11 cellular contexts compared by ENCODE assay signal in genomic region chr12:13103391-13104033, GRCh38. TPM values are rescaled to one million over a fixed set of nuclear protein-coding genes. Genes with fewer than 3 reads are reported as not detected.
DNase-seq lines count a peak whose midpoint lies in the region; ATAC-seq and TF ChIP-seq lines count a peak whose summit lies in the region.
"Had no signal": no experiment of that assay in that cellular context is flagged by ENCODE, and none has a peak within 500 bp of the region (broad histone marks: within the 10 kb centered on the region; RNA-seq: fewer than 3 reads in every experiment).

Gene GSG1 (minus strand): TSS chr12:13103667. CDS start chr12:13103512, 155 bp downstream.

- no peaks in the 10 kb centered on the region for H3K9me3 ChIP-seq in AG04450 (ENCODE audit: control insufficient read depth, insufficient read depth, low read length)
- no peaks in the 10 kb centered on the region for H3K9me3 ChIP-seq in HEK293 (ENCODE audit: control insufficient read depth, insufficient read depth, low read depth, low read length)
- H3K9me3 ChIP-seq in neuronal stem cell (replicated peaks in 1 of 2; ENCODE audit: control insufficient read depth in 2 of 2, insufficient read depth in 1 of 2, low read depth in 1 of 2, low read length in 2 of 2), result peaks cover 2 to 8% of the 10 kb centered on the region in 2 donors

- H3K18ac ChIP-seq in neuronal stem cell (ENCODE audit: low read length), result no peak within 1 kb of the TSS

- no peak within 1 kb of the TSS for H2BK120ac ChIP-seq in neuronal stem cell (ENCODE audit: low read depth, low read length)

- H3K4me3 ChIP-seq in AG04450 (ENCODE audit: low read depth, low read length) (no peak within 1 kb of the TSS), HEK293 (ENCODE audit: low read depth, low read length) (no peak within 1 kb of the TSS), neuronal stem cell (ENCODE audit: low read length in 2 of 2) (no peak within 1 kb of the TSS)

- POLR2A ChIA-PET in AG04450 (lab: Yijun Ruan, JAX) (interaction anchor here (5.7 kb wide), 1 partner anchor 93 kb away, joined by 44 read pairs; the partner anchor contains the start of gene EMP1), HEK293 (lab: Yijun Ruan, JAX) (no interaction called here)

- H2BK5ac ChIP-seq in neuronal stem cell (ENCODE audit: low read length), result no peak within 1 kb of the TSS

- peaks cover 33% of the 10 kb centered on the region for H3K4me1 ChIP-seq in HEK293 (ENCODE audit: control insufficient read depth, insufficient read depth, low read length)
- peaks cover 24 to 30% of the 10 kb centered on the region in 2 donors for H3K4me1 ChIP-seq in neuronal stem cell (ENCODE audit: control insufficient read depth in 2 of 2, insufficient read depth in 1 of 2, low read depth in 1 of 2, low read length in 2 of 2)

- no peak within 1 kb of the TSS for H4K8ac ChIP-seq in neuronal stem cell (ENCODE audit: low read depth, low read length)

- DNase-seq in AG04450 (ENCODE audit: low read depth, low spot score) (no peak), neuronal stem cell (ENCODE audit: low spot score) (no peak), Kasumi-1 (lab: John Stamatoyannopoulos, UW) (no peak), COR-L47 (lab: John Stamatoyannopoulos, UW) (no peak), superior temporal gyrus (ENCODE audit: extremely low spot score) (no peak)
- no peak for DNase-seq in central memory CD8-positive, alpha-beta T cell (ENCODE audit: low spot score in 2 of 2)
- DNase-seq: activated effector memory CD4-positive, alpha-beta T cell treated with Interleukin-2 at 50 U/mL for 16 hours; NCI-H2029 had no signal

- no peak within 1 kb of the TSS for H3K4me2 ChIP-seq in neuronal stem cell (ENCODE audit: insufficient read depth, low read length, poor library complexity, severe bottlenecking)

- peaks cover 34% of the 10 kb centered on the region for H3K4me1 Mint-ChIP-seq in central memory CD8-positive, alpha-beta T cell

- no peaks in the 10 kb centered on the region for H3K36me3 ChIP-seq in HEK293 (ENCODE audit: control insufficient read depth in 2 of 2, insufficient read depth in 1 of 2, low read length in 2 of 2)
- H3K36me3 ChIP-seq in neuronal stem cell (replicated peaks in 1 of 2; ENCODE audit: control insufficient read depth in 2 of 2, insufficient read depth in 2 of 2, low read length in 2 of 2), result no peaks in the 10 kb centered on the region

- CTCF ChIA-PET in AG04450 (lab: Charles Lee), result interaction anchor here (0.6 to 1.3 kb wide), 6 partner anchors 21 to 195 kb away, joined by 3 to 6 read pairs (median 4); no protein-coding TSS in a partner anchor
- CTCF ChIA-PET in HEK293 (lab: Yijun Ruan, JAX), result interaction anchor here (0.6 to 1.2 kb wide), 4 partner anchors 32 to 1521 kb away, joined by 3 to 10 read pairs (median 5); no protein-coding TSS in a partner anchor

- peak within 1 kb of the TSS; percentile 95 for H3K27ac Mint-ChIP-seq in central memory CD8-positive, alpha-beta T cell (ENCODE audit: low read depth)

- TF ChIP-seq CTCF in AG04450 (IDR thresholded peaks at IDR 0.05; ENCODE audit: low read depth, low read length) (no peak), HEK293 (tag by site-specific recombination; IDR thresholded peaks at IDR 0.05) (no peak)

- H2AFZ ChIP-seq in neuronal stem cell (ENCODE audit: low read length), result peak within 1 kb of the TSS; percentile 44

- no peaks in the 10 kb centered on the region for H3K27me3 ChIP-seq in AG04450 (ENCODE audit: control insufficient read depth, insufficient read depth, low read length)
- H3K27me3 ChIP-seq in neuronal stem cell (ENCODE audit: control insufficient read depth in 3 of 3, insufficient read depth in 3 of 3, low read depth in 1 of 3, low read length in 3 of 3), result no peaks in the 10 kb centered on the region

- ATAC-seq in central memory CD8-positive, alpha-beta T cell (replicated peaks; ENCODE audit: extremely low read depth, poor library complexity, severe bottlenecking), result no peak
- ATAC-seq in GM18907 (IDR thresholded peaks at IDR 0.05; ENCODE audit: unreplicated experiment), result no peak

- H2BK15ac ChIP-seq in neuronal stem cell (ENCODE audit: low read length), result peak within 1 kb of the TSS; percentile 25

- H3K9me3 Mint-ChIP-seq in central memory CD8-positive, alpha-beta T cell, result no peaks in the 10 kb centered on the region

- H3K9ac ChIP-seq in neuronal stem cell (ENCODE audit: low read depth, low read length, poor library complexity), result no peak within 1 kb of the TSS

- WGBS in neuronal stem cell (ENCODE audit: extremely low coverage in 2 of 2, insufficient read length in 2 of 2, insufficient replicate concordance in 1 of 2), 2 donors, result no CpG with 5 or more reads among the region's 8 CpGs

- H2AK5ac ChIP-seq in neuronal stem cell (ENCODE audit: low read depth, low read length), result peak within 1 kb of the TSS; percentile 41

- H3K23ac ChIP-seq in neuronal stem cell (ENCODE audit: low read depth, low read length, poor library complexity), result no peak within 1 kb of the TSS

- H3K27me3 Mint-ChIP-seq in central memory CD8-positive, alpha-beta T cell, result peaks cover 4% of the 10 kb centered on the region

- H3K4ac ChIP-seq in neuronal stem cell (ENCODE audit: low read length), result no peak within 1 kb of the TSS

- no peaks in the 10 kb centered on the region for H3K79me1 ChIP-seq in neuronal stem cell (ENCODE audit: low read depth, low read length)

- no peak within 1 kb of the TSS for H3K14ac ChIP-seq in neuronal stem cell (ENCODE audit: low read length)

- H2BK12ac ChIP-seq in neuronal stem cell (ENCODE audit: low read length), result no peak within 1 kb of the TSS

- H3K4me3 Mint-ChIP-seq in central memory CD8-positive, alpha-beta T cell, result peak within 1 kb of the TSS; percentile 81

- H3K36me3 Mint-ChIP-seq in central memory CD8-positive, alpha-beta T cell (ENCODE audit: insufficient read depth), result peaks cover 20% of the 10 kb centered on the region

- peak within 1 kb of the TSS; percentile 52 for H3K27ac ChIP-seq in AG04450 (ENCODE audit: low read depth, low read length)
- H3K27ac ChIP-seq in HEK293 (ENCODE audit: extremely low read depth, low read depth, low read length), result peak within 1 kb of the TSS; percentile 96; the same call in 1 of the 2 replicates
- no peak within 1 kb of the TSS for H3K27ac ChIP-seq in neuronal stem cell (replicated peaks; ENCODE audit: low read length)

- no peak within 1 kb of the TSS for H4K91ac ChIP-seq in neuronal stem cell (ENCODE audit: low read depth, low read length, poor library complexity)

TF ChIP-seq in HEK293, 187 proteins besides CTCF, POLR2A, EP300 and RAD21:
- no peak for TF ChIP-seq OSR2 (tag by site-specific recombination; IDR thresholded peaks at IDR 0.05)
- TF ChIP-seq ZNF645 (tag by site-specific recombination; IDR thresholded peaks at IDR 0.05), result no peak

RNA-seq across cellular contexts. Expression of gene GSG1, which starts in this region (rescaled TPM):
- 1.6 and 1.7 TPM in 2 replicates for polyA plus RNA-seq in AG04450 (2011; rRNA removed)
- polyA minus RNA-seq in AG04450 (2011; rRNA and poly(A)+ RNA removed), result 1.0 and 2.3 TPM in 2 replicates
- 0.04 TPM for polyA plus RNA-seq in neuronal stem cell (2013, experiment 1 of 2)
- not detected for polyA plus RNA-seq in neuronal stem cell (2013, experiment 2 of 2)
- polyA plus RNA-seq: liver had no signal
